17 cellular contexts compared by ENCODE assay signal in the genomic region with DNA sequence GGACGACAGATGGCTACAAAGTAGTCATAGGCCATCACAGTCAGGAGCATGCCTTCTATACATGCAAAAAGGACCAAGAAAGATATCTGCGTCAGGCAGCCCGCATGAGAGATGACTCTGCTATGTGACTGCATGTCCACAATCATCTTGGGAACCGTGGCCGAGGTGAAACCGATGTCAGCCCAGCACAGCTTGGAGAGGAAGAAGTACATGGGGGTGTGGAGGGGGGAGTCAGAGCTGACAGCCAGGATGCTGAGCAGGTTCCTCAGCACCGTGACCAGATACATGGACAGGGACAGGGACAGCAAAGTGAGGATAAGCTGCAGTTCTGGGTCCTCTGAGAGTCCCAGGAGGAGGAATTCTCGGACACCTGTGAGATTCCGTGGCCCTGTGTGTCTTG. TPM values are rescaled to one million over a fixed set of nuclear protein-coding genes. Genes with fewer than 3 reads are reported as not detected.
"Had no signal": no experiment of that assay in that cellular context is flagged by ENCODE, and none has a peak within 500 bp of the region (broad histone marks: within the 10 kb centered on the region; RNA-seq: fewer than 3 reads in every experiment).

No MANE protein-coding gene starts in this region.

RNA-seq across cellular contexts. Expression of a gene that starts 48.6 kb away (rescaled TPM):
- total RNA-seq: activated naive CD4-positive, alpha-beta T cell treated with anti-CD3 and anti-CD28 coated beads for 36 hours; activated naive CD4-positive, alpha-beta T cell treated with anti-CD3 and anti-CD28 coated beads, Interleukin-2, amount 50 U/mL, for 72 hours; activated naive CD8-positive, alpha-beta T cell treated with anti-CD3 and anti-CD28 coated beads for 36 hours; activated naive CD8-positive, alpha-beta T cell treated with anti-CD3 and anti-CD28 coated beads, Interleukin-2, amount 10 ng/mL, durations not matched to agents 7 days and 5 days; activated T-cell treated with anti-CD3 and anti-CD28 coated beads, Interleukin-2, amount 50 U/mL, for 4 hours; activated T-cell treated with anti-CD3 and anti-CD28 coated beads, Interleukin-2, amount 50 U/mL, for 72 hours; activated T-helper 1 cell treated with anti-CD3 and anti-CD28 coated beads, Interleukin-12 subunit alpha, Interleukin-12 subunit beta, Interleukin-2, Interleukin-4 antibody, amounts not matched to agents 30 ng/mL and 10 ng/mL and 1 ng/mL, durations not matched to agents 14 hours and 24 hours and 36 hours; activated T-helper 17 cell treated with anti-CD3 and anti-CD28 coated beads, Interleukin-2, amount 50 U/mL, for 72 hours; activated T-helper 2 cell treated with anti-CD3 and anti-CD28 coated beads, Interferon-gamma antibody, Interleukin-2, Interleukin-4, amounts not matched to agents 10 μg/mL and 5 μg/mL and 100 μg/mL, durations not matched to agents 14 hours and 24 hours and 36 hours; adrenal gland; aorta; ascending aorta; astrocyte; body of pancreas; cardiac muscle cell; cardiac septum; cerebellum had no signal
- polyA plus RNA-seq: cardiac muscle cell had no signal
